In genomic region chr1:89930579-89930978, GRCh38 we compare ENCODE assay signal across 2 cellular contexts.
TF ChIP-seq lines count a peak whose summit lies in the region.

No MANE protein-coding gene starts in this region.

TF ChIP-seq in HEK293, 187 proteins besides CTCF, POLR2A, EP300 and RAD21 (continued from another document):
- TF ChIP-seq ZNF16 (tag by site-specific recombination; IDR thresholded peaks at IDR 0.05; ENCODE audit: low read depth) = no peak
- no peak for TF ChIP-seq ZNF585B (tag by site-specific recombination; IDR thresholded peaks at IDR 0.05)

TF ChIP-seq in H1, 55 proteins besides CTCF, POLR2A, EP300 and RAD21 (continued from another document):
- TF ChIP-seq RBBP5 (IDR thresholded peaks at IDR 0.05; ENCODE audit: borderline replicate concordance, low read depth, low read length) (no peak), SAP30 (IDR thresholded peaks at IDR 0.05; ENCODE audit: insufficient read depth, insufficient replicate concordance, low read length) (no peak), GTF2F1 (IDR thresholded peaks at IDR 0.05; ENCODE audit: borderline replicate concordance, low read depth, low read length) (no peak), E2F6 (IDR thresholded peaks at IDR 0.05) (no peak), CBX8 (IDR thresholded peaks at IDR 0.05; ENCODE audit: borderline replicate concordance, low read depth, low read length) (no peak), RXRA (IDR thresholded peaks at IDR 0.05; ENCODE audit: insufficient read depth, low read depth, low read length) (no peak), PHF8 (conservative IDR thresholded peaks at IDR 0.05; ENCODE audit: low read depth, low read length) (no peak), CHD1 (IDR thresholded peaks at IDR 0.05; ENCODE audit: low read depth, low read length) (no peak), NRF1 (IDR thresholded peaks at IDR 0.05; ENCODE audit: low read depth, low read length) (no peak)
TF ChIP-seq in H1: peak in this region for 0.
